Comparison of ENCODE assay signal across 17 cellular contexts in the genomic region with DNA sequence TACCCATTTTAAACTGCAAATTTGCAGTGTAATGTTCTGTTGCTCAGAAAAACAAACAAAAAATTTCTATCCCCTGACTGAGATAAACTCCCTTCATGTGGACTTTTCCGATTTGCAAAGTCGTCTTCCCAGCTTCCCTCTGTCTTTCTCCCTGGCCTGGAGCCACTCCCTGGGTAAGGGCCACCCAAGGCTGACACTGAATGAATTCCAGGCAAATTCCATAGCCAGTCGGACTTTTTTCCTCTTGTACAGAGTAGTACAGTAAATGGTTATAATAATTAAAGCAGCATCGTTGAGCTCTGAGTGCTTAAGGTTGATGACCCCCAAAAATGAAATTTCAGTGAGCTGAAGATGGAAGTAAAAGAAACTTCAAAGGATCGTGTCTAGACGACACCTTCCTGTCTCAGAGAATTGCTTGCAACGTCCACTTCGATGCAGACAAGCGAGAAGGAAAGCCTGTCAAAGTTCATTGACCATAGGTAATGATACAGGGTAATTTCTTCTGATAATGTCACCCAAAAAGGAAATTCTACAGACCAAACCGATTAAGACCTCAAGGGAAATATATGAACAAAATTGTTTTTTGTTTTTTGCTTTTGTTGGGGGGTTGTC. TPM values are rescaled to one million over a fixed set of nuclear protein-coding genes. Genes with fewer than 3 reads are reported as not detected.
DNase-seq lines count a peak whose midpoint lies in the region; ATAC-seq and TF ChIP-seq lines count a peak whose summit lies in the region.
"Had no signal": no experiment of that assay in that cellular context is flagged by ENCODE, and none has a peak within 500 bp of the region (broad histone marks: within the 10 kb centered on the region; RNA-seq: fewer than 3 reads in every experiment).

No MANE protein-coding gene starts in this region.

- H3K9me3 Mint-ChIP-seq in neural progenitor cell: no peaks in the 10 kb centered on the region
- H3K9me3 Mint-ChIP-seq in activated naive CD8-positive, alpha-beta T cell treated with anti-CD3 and anti-CD28 coated beads, Interleukin-2, amount 50 U/mL, for 24 hours: no peaks in the 10 kb centered on the region
- H3K9me3 Mint-ChIP-seq in activated T-helper 1 cell treated with anti-CD3 and anti-CD28 coated beads, Interleukin-12 subunit alpha, Interleukin-12 subunit beta, Interleukin-2, Interleukin-4 antibody, amounts not matched to agents 30 ng/mL and 10 ng/mL and 1 ng/mL, durations not matched to agents 14 hours and 24 hours and 36 hours: no peaks in the 10 kb centered on the region

- DNase-seq in EH (ENCODE audit: low read depth): peak; percentile 33
- peak; percentile 12 for DNase-seq in HT1080 (ENCODE audit: low read depth)
- DNase-seq in SJSA1 (ENCODE audit: low read depth in 1 of 2, low spot score in 2 of 2): peak; percentile 88 to 93
- no peak for DNase-seq in neural progenitor cell (ENCODE audit: low spot score)
- DNase-seq in activated naive CD8-positive, alpha-beta T cell treated with anti-CD3 and anti-CD28 coated beads, Interleukin-2, amount 50 U/mL, for 24 hours: no peak
- no peak for DNase-seq in erythroblast (lab: John Stamatoyannopoulos, UW)
- DNase-seq in activated T-helper 1 cell treated with anti-CD3 and anti-CD28 coated beads, Interleukin-12 subunit alpha, Interleukin-12 subunit beta, Interleukin-2, Interleukin-4 antibody, amounts not matched to agents 30 ng/mL and 10 ng/mL and 1 ng/mL, durations not matched to agents 14 hours and 24 hours and 36 hours (ENCODE audit: low spot score): no peak
- DNase-seq: C1 segment of cervical spinal cord, DMS53, HCEC 1CT, MM.1S, NCI-H1105, NCI-H187, NCI-H774, SIG-M5, SW 1271 had no signal

- H4K20me1 ChIP-seq in neural progenitor cell (ENCODE audit: low read depth): no peaks in the 10 kb centered on the region

- H3K27ac ChIP-seq in SJSA1 (peak overlapping the region; percentile 91), neural progenitor cell (no peak overlapping the region)

- H3K27me3 ChIP-seq in SJSA1 (replicated peaks) (no peaks in the 10 kb centered on the region), neural progenitor cell (no peaks in the 10 kb centered on the region)

- H3K27ac Mint-ChIP-seq in neural progenitor cell: no peak overlapping the region
- no peak overlapping the region for H3K27ac Mint-ChIP-seq in activated naive CD8-positive, alpha-beta T cell treated with anti-CD3 and anti-CD28 coated beads, Interleukin-2, amount 50 U/mL, for 24 hours
- H3K27ac Mint-ChIP-seq in activated T-helper 1 cell treated with anti-CD3 and anti-CD28 coated beads, Interleukin-12 subunit alpha, Interleukin-12 subunit beta, Interleukin-2, Interleukin-4 antibody, amounts not matched to agents 30 ng/mL and 10 ng/mL and 1 ng/mL, durations not matched to agents 14 hours and 24 hours and 36 hours: no peak overlapping the region

- H3K36me3 ChIP-seq in SJSA1 (peaks cover 7% of the 10 kb centered on the region), neural progenitor cell (no peaks in the 10 kb centered on the region)

- H3K9ac ChIP-seq in neural progenitor cell: no peak overlapping the region

- H3K4me1 ChIP-seq in SJSA1 (replicated peaks) (peaks cover 25% of the 10 kb centered on the region), neural progenitor cell (no peaks in the 10 kb centered on the region)

- no peaks in the 10 kb centered on the region for H3K27me3 Mint-ChIP-seq in neural progenitor cell (ENCODE audit: insufficient read depth, low read depth)
- H3K27me3 Mint-ChIP-seq in activated naive CD8-positive, alpha-beta T cell treated with anti-CD3 and anti-CD28 coated beads, Interleukin-2, amount 50 U/mL, for 24 hours: no peaks in the 10 kb centered on the region
- H3K27me3 Mint-ChIP-seq in activated T-helper 1 cell treated with anti-CD3 and anti-CD28 coated beads, Interleukin-12 subunit alpha, Interleukin-12 subunit beta, Interleukin-2, Interleukin-4 antibody, amounts not matched to agents 30 ng/mL and 10 ng/mL and 1 ng/mL, durations not matched to agents 14 hours and 24 hours and 36 hours (ENCODE audit: insufficient read depth): no peaks in the 10 kb centered on the region

- no peak for ATAC-seq in activated naive CD8-positive, alpha-beta T cell treated with anti-CD3 and anti-CD28 coated beads, Interleukin-2, amount 50 U/mL, for 24 hours

- H3F3A ChIP-seq in neural progenitor cell (ENCODE audit: low read depth): no peaks in the 10 kb centered on the region

- no peaks in the 10 kb centered on the region for H3K4me1 Mint-ChIP-seq in neural progenitor cell
- no peaks in the 10 kb centered on the region for H3K4me1 Mint-ChIP-seq in activated naive CD8-positive, alpha-beta T cell treated with anti-CD3 and anti-CD28 coated beads, Interleukin-2, amount 50 U/mL, for 24 hours
- no peaks in the 10 kb centered on the region for H3K4me1 Mint-ChIP-seq in activated T-helper 1 cell treated with anti-CD3 and anti-CD28 coated beads, Interleukin-12 subunit alpha, Interleukin-12 subunit beta, Interleukin-2, Interleukin-4 antibody, amounts not matched to agents 30 ng/mL and 10 ng/mL and 1 ng/mL, durations not matched to agents 14 hours and 24 hours and 36 hours (ENCODE audit: low read depth)

- no peak overlapping the region for H3K4me3 Mint-ChIP-seq in neural progenitor cell
- no peak overlapping the region for H3K4me3 Mint-ChIP-seq in activated naive CD8-positive, alpha-beta T cell treated with anti-CD3 and anti-CD28 coated beads, Interleukin-2, amount 50 U/mL, for 24 hours
- H3K4me3 Mint-ChIP-seq in activated T-helper 1 cell treated with anti-CD3 and anti-CD28 coated beads, Interleukin-12 subunit alpha, Interleukin-12 subunit beta, Interleukin-2, Interleukin-4 antibody, amounts not matched to agents 30 ng/mL and 10 ng/mL and 1 ng/mL, durations not matched to agents 14 hours and 24 hours and 36 hours: no peak overlapping the region

- H3K36me3 Mint-ChIP-seq in neural progenitor cell: no peaks in the 10 kb centered on the region
- no peaks in the 10 kb centered on the region for H3K36me3 Mint-ChIP-seq in activated naive CD8-positive, alpha-beta T cell treated with anti-CD3 and anti-CD28 coated beads, Interleukin-2, amount 50 U/mL, for 24 hours (ENCODE audit: low read depth)
- H3K36me3 Mint-ChIP-seq in activated T-helper 1 cell treated with anti-CD3 and anti-CD28 coated beads, Interleukin-12 subunit alpha, Interleukin-12 subunit beta, Interleukin-2, Interleukin-4 antibody, amounts not matched to agents 30 ng/mL and 10 ng/mL and 1 ng/mL, durations not matched to agents 14 hours and 24 hours and 36 hours (ENCODE audit: low read depth): no peaks in the 10 kb centered on the region

- no peaks in the 10 kb centered on the region for H3K9me3 ChIP-seq in SJSA1 (replicated peaks)
- H3K9me3 ChIP-seq in neural progenitor cell (ENCODE audit: low read depth): no peaks in the 10 kb centered on the region

- H2AFZ ChIP-seq in neural progenitor cell (replicated peaks): peak overlapping the region; percentile 84

- intact Hi-C loops in activated T-helper 1 cell treated with anti-CD3 and anti-CD28 coated beads, Interleukin-12 subunit alpha, Interleukin-12 subunit beta, Interleukin-2, Interleukin-4 antibody, amounts not matched to agents 30 ng/mL and 10 ng/mL and 1 ng/mL, durations not matched to agents 14 hours and 24 hours and 36 hours (cut with micrococcal nuclease): no loop called here

- no peak for TF ChIP-seq POLR2A in erythroblast (IDR thresholded peaks at IDR 0.05; ENCODE audit: low read length)

- H3K4me2 ChIP-seq in neural progenitor cell: no peak overlapping the region

- H3K4me3 ChIP-seq in SJSA1 (peak overlapping the region; percentile 43), neural progenitor cell (no peak overlapping the region)

- no peaks in the 10 kb centered on the region for H3K79me2 ChIP-seq in neural progenitor cell (ENCODE audit: low read depth)

- no peak for TF ChIP-seq CTCF in neural progenitor cell (IDR thresholded peaks at IDR 0.05)

RNA-seq across cellular contexts. Expression of a gene that starts 33.6 kb away (rescaled TPM):
- total RNA-seq in HT1080 (2014; rRNA removed; shearing (Covaris generic)): not detected in 2 replicates
- not detected in 2 replicates for polyA plus RNA-seq in HT1080 (2015; cell fraction: cytosol; rRNA removed)
- polyA plus RNA-seq in HT1080 (2015; cell fraction: nucleus; rRNA removed): 0.07 TPM in 1 of 2 replicates, not detected in the other
- 20.5 and 32.2 TPM in 2 replicates for total RNA-seq in SJSA1 (2014; rRNA removed; shearing (Covaris generic))
- total RNA-seq in neural progenitor cell (ENCODE audit: low replicate concordance): 0.06 TPM in 1 of 2 replicates, not detected in the other
- not detected in 2 replicates for total RNA-seq in activated T-helper 1 cell treated with anti-CD3 and anti-CD28 coated beads, Interleukin-12 subunit alpha, Interleukin-12 subunit beta, Interleukin-2, Interleukin-4 antibody, amounts not matched to agents 30 ng/mL and 10 ng/mL and 1 ng/mL, durations not matched to agents 14 hours and 24 hours and 36 hours
- total RNA-seq: NCI-H460 had no signal

Comparison
In these comparisons a context has a peak if more than half of its experiments do, and no peak if none do; other contexts are left out.
1. DNase-seq: peak in EH (single experiment), HT1080 (single experiment) and SJSA1 (2 of 2); none in neural progenitor cell (single experiment), activated naive CD8-positive, alpha-beta T cell treated with anti-CD3 and anti-CD28 coated beads, Interleukin-2, amount 50 U/mL, for 24 hours (single experiment), erythroblast (0 of 2) and activated T-helper 1 cell treated with anti-CD3 and anti-CD28 coated beads, Interleukin-12 subunit alpha, Interleukin-12 subunit beta, Interleukin-2, Interleukin-4 antibody, amounts not matched to agents 30 ng/mL and 10 ng/mL and 1 ng/mL, durations not matched to agents 14 hours and 24 hours and 36 hours (single experiment).
2. RNA of a gene that starts 33.6 kb away (total RNA-seq): 20.5 to 32.2 TPM in SJSA1; 0.06 TPM in neural progenitor cell, not detected in HT1080 and not detected in activated T-helper 1 cell treated with anti-CD3 and anti-CD28 coated beads, Interleukin-12 subunit alpha, Interleukin-12 subunit beta, Interleukin-2, Interleukin-4 antibody, amounts not matched to agents 30 ng/mL and 10 ng/mL and 1 ng/mL, durations not matched to agents 14 hours and 24 hours and 36 hours; every median in the first group is over 10 times any median in the second.